In the genomic region with DNA sequence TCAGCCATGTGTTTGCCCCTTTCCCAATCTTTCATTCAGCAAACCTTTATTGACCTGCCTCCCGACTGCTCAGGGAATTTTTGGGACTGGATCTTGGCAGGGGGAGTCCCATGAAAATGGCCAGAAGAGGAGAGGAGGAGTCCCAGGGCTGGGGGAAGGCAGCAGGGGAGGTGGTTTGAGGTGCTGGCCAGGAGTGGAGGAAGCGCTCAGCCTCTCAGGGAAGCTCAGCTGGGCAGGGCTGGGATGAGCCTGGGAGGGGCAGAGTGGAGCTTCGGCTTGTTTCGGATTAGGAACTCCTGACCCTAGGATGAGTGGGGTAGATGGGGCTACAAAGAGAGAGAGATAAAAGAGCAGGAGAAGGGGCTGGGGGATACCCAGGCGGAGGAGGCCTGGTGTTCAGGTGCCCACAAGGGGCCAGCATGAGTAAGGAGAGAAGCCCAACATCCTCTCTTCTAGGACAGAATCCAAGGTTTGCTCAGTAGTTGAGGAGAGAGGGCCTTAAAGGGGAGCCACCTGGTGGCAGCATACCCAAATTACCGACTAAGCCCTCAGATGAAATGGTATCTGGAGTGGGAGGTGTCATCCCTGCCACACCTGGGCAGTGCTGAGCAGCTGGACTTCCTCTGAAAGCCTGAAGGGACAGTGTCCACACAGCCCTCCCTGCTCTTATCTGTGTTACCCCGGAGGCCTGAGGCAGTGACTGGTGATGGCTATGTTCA, we compare ENCODE assay signal across 8 cellular contexts.
DNase-seq lines count a peak whose midpoint lies in the region; TF ChIP-seq lines count a peak whose summit lies in the region.

No MANE protein-coding gene starts in this region.

- no peak for TF ChIP-seq POLR2A in erythroblast (IDR thresholded peaks at IDR 0.05; ENCODE audit: low read length)

- peak; percentile 60 for DNase-seq in DMS153 (lab: John Stamatoyannopoulos, UW)
- peak; percentile 92 for DNase-seq in H7
- DNase-seq in OCI-M1 (lab: John Stamatoyannopoulos, UW), result peak; percentile 21
- peak; percentile 13 to 42 for DNase-seq in erythroblast (lab: John Stamatoyannopoulos, UW)
- DNase-seq in stimulated activated CD4-positive, alpha-beta T cell treated with anti-CD3 and anti-CD28 coated beads, Interleukin-4, amount 100 ng/mL, for 24 hours, result peak; percentile 14
- DNase-seq in midbrain (lab: John Stamatoyannopoulos, UW), result no peak
- no peak for DNase-seq in retina
- DNase-seq in GF-D8 (lab: John Stamatoyannopoulos, UW), result no peak

- no peak overlapping the region for H3K4me3 ChIP-seq in H7 (ENCODE audit: insufficient read depth, low read depth, low read length)

- H3K27me3 ChIP-seq in H7 (ENCODE audit: control insufficient read depth, insufficient read depth, low read length), result peaks cover 27% of the 10 kb centered on the region

- H3K36me3 ChIP-seq in H7 (replicated peaks; ENCODE audit: control insufficient read depth, insufficient read depth, low read length), result no peaks in the 10 kb centered on the region

Comparison
In these comparisons a context has a peak if more than half of its experiments do, and no peak if none do; other contexts are left out.
1. DNase-seq: peak in DMS153 (single experiment), H7 (single experiment), OCI-M1 (single experiment), erythroblast (2 of 2) and stimulated activated CD4-positive, alpha-beta T cell treated with anti-CD3 and anti-CD28 coated beads, Interleukin-4, amount 100 ng/mL, for 24 hours (single experiment); none in midbrain (single experiment), retina (single experiment) and GF-D8 (single experiment).